ENCODE assay signal across 8 cellular contexts in genomic region chr13:44141213-44141724, GRCh38.
DNase-seq lines count a peak whose midpoint lies in the region; ATAC-seq and TF ChIP-seq lines count a peak whose summit lies in the region.

No MANE protein-coding gene starts in this region.

- peak; percentile 56 for DNase-seq in activated CD8-positive, alpha-beta memory T cell treated with anti-CD3 and anti-CD28 coated beads, Interleukin-2, amount 50 U/mL, for 48 hours
- no peak for DNase-seq in activated CD8-positive, alpha-beta memory T cell treated with anti-CD3 and anti-CD28 coated beads, Interleukin-2, amount 50 U/mL, for 4 hours
- DNase-seq in fibroblast of villous mesenchyme (ENCODE audit: low read depth) (no peak), renal cortical epithelial cell (ENCODE audit: low read depth) (peak; percentile 57), nucleus accumbens (lab: John Stamatoyannopoulos, UW) (no peak), GM13976 (ENCODE audit: low spot score) (no peak)

- TF ChIP-seq CTCF in WI38 (IDR thresholded peaks at IDR 0.05; ENCODE audit: low read depth, low read length) = no peak
- TF ChIP-seq CTCF in fibroblast of villous mesenchyme (IDR thresholded peaks at IDR 0.05; ENCODE audit: insufficient read depth, low read depth, low read length) = no peak
- no peak for TF ChIP-seq CTCF in GM13976 (IDR thresholded peaks at IDR 0.05; ENCODE audit: borderline replicate concordance, control extremely low read depth, extremely low read depth, insufficient read depth, missing control alignments)

- no peak for ATAC-seq in HG03439 (IDR thresholded peaks at IDR 0.05; ENCODE audit: unreplicated experiment)

- peak overlapping the region; percentile 64 for H3K4me3 ChIP-seq in WI38 (ENCODE audit: low read depth, low read length)
- H3K4me3 ChIP-seq in fibroblast of villous mesenchyme (ENCODE audit: low read depth, low read length) = peak overlapping the region; percentile 56

- in situ Hi-C loops in GM13976 (cut with MboI; ENCODE audit: low sequenced_read_pairs, unreplicated experiment) = no loop called here

Comparison
In these comparisons a context has a peak if more than half of its experiments do, and no peak if none do; other contexts are left out.
1. DNase-seq: peak in activated CD8-positive, alpha-beta memory T cell treated with anti-CD3 and anti-CD28 coated beads, Interleukin-2, amount 50 U/mL, for 48 hours (single experiment) and renal cortical epithelial cell (single experiment); none in activated CD8-positive, alpha-beta memory T cell treated with anti-CD3 and anti-CD28 coated beads, Interleukin-2, amount 50 U/mL, for 4 hours (single experiment), fibroblast of villous mesenchyme (single experiment), nucleus accumbens (0 of 56) and GM13976 (single experiment).